ENCODE assay signal across 11 cellular contexts in the genomic region with DNA sequence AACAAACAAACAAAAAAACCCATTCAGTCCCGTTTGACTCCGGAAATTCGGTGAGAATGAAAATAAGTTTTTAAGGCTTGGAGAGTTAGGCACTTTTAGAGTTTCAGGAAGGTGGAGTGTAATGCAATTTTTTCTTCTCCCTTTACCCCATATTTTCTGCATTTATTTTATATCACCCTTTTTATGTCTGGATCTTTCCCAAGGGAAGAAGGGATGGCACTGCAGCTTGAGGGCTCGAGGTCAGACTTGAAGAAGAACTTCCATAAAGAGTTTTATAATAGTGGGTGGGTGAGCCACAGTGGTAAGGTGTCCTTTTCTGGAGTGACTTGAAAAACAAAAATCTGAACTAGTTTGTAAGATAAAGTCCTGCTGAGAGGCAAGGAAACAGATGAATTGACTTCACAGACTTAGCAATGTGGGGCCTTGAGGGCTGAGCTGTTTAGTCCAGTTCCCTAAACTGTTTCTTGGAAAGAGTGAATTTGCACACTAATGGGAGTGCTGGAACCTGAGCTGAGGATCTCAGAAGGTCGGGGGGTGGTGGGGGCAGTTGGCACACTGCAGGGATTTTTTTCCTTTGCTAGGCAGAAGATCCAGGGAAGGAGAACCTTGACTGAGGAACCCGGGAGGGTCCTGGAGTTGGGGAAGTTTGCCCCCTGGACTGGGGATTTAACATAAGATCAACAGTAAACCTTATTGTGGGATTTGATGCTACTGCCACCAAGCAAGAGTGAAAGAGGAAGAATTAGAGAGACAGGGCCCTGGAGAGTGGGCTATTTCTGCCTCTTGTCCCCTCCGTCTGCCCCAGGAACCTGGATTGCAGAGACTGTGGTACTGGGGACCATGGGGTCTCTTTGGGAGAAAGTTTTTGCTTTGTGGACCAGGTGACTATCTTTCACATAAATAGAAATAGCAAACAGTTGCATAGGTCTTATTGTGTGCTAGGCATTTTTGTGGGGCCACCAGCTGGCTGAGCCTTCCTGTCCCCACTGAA. TPM values are rescaled to one million over a fixed set of nuclear protein-coding genes. Genes with fewer than 3 reads are reported as not detected.
DNase-seq lines count a peak whose midpoint lies in the region; ATAC-seq and TF ChIP-seq lines count a peak whose summit lies in the region.
"Had no signal": no experiment of that assay in that cellular context is flagged by ENCODE, and none has a peak within 500 bp of the region (broad histone marks: within the 10 kb centered on the region; RNA-seq: fewer than 3 reads in every experiment).

No MANE protein-coding gene starts in this region.

- no peak for DNase-seq in activated naive CD4-positive, alpha-beta T cell treated with anti-CD3 and anti-CD28 coated beads, Interleukin-2, amount 10 ng/mL, durations not matched to agents 7 days and 5 days
- DNase-seq in activated naive CD4-positive, alpha-beta T cell treated with anti-CD3 and anti-CD28 coated beads for 36 hours: no peak
- no peak for DNase-seq in RWPE1 (ENCODE audit: low spot score)
- no peak for DNase-seq in foreskin fibroblast
- DNase-seq in smooth muscle cell (lab: John Stamatoyannopoulos, UW; ENCODE audit: unreplicated experiment): no peak
- no peak for DNase-seq in T-helper 9 cell
- no peak for DNase-seq in NK-92 treated with Interleukin-12 subunit alpha and Interleukin-12 subunit beta, amount 100 ng/mL, for 24 hours (lab: John Stamatoyannopoulos, UW)
- DNase-seq in foreskin keratinocyte: no peak
- DNase-seq: activated CD4-positive, alpha-beta T cell treated with anti-CD3 and anti-CD28 coated beads for 4 hours had no signal

- H3K27ac ChIP-seq in RWPE1: peak overlapping the region; percentile 22
- H3K27ac ChIP-seq in smooth muscle cell (ENCODE audit: low read depth): peak overlapping the region; percentile 56
- no peak overlapping the region for H3K27ac ChIP-seq in foreskin keratinocyte

- no peaks in the 10 kb centered on the region for H3K9me3 ChIP-seq in smooth muscle cell (replicated peaks; ENCODE audit: low read depth)
- H3K9me3 ChIP-seq: right atrium auricular region had no signal

- no peak for ATAC-seq in foreskin keratinocyte

- H3K9me3 Mint-ChIP-seq in activated naive CD4-positive, alpha-beta T cell treated with anti-CD3 and anti-CD28 coated beads, Interleukin-2, amount 10 ng/mL, durations not matched to agents 7 days and 5 days: no peaks in the 10 kb centered on the region
- H3K9me3 Mint-ChIP-seq in activated naive CD4-positive, alpha-beta T cell treated with anti-CD3 and anti-CD28 coated beads for 36 hours: no peaks in the 10 kb centered on the region
- H3K9me3 Mint-ChIP-seq: central memory CD8-positive, alpha-beta T cell had no signal

- no peaks in the 10 kb centered on the region for H3K36me3 Mint-ChIP-seq in activated naive CD4-positive, alpha-beta T cell treated with anti-CD3 and anti-CD28 coated beads, Interleukin-2, amount 10 ng/mL, durations not matched to agents 7 days and 5 days
- no peaks in the 10 kb centered on the region for H3K36me3 Mint-ChIP-seq in activated naive CD4-positive, alpha-beta T cell treated with anti-CD3 and anti-CD28 coated beads for 36 hours (ENCODE audit: low read depth)

- POLR2A ChIA-PET in RWPE1 (lab: Yijun Ruan, JAX; ENCODE audit: low non-redundant PET): no interaction called here

- H3K4me3 ChIP-seq in foreskin fibroblast (ENCODE audit: low read depth in 1 of 2, low read length in 2 of 2) (peak overlapping the region; percentile 70 to 81), smooth muscle cell (peak overlapping the region; percentile 93)

- H3K4me3 Mint-ChIP-seq in activated naive CD4-positive, alpha-beta T cell treated with anti-CD3 and anti-CD28 coated beads, Interleukin-2, amount 10 ng/mL, durations not matched to agents 7 days and 5 days: peak overlapping the region; percentile 71
- H3K4me3 Mint-ChIP-seq in activated naive CD4-positive, alpha-beta T cell treated with anti-CD3 and anti-CD28 coated beads for 36 hours: no peak overlapping the region

- H3K4me1 Mint-ChIP-seq in activated naive CD4-positive, alpha-beta T cell treated with anti-CD3 and anti-CD28 coated beads, Interleukin-2, amount 10 ng/mL, durations not matched to agents 7 days and 5 days: peaks cover 7% of the 10 kb centered on the region
- H3K4me1 Mint-ChIP-seq in activated naive CD4-positive, alpha-beta T cell treated with anti-CD3 and anti-CD28 coated beads for 36 hours (ENCODE audit: low read depth): peaks cover 5% of the 10 kb centered on the region
- H3K4me1 Mint-ChIP-seq: central memory CD8-positive, alpha-beta T cell had no signal

- peaks cover 82% of the 10 kb centered on the region for H3K79me2 ChIP-seq in smooth muscle cell (ENCODE audit: low read depth)

- H3K27ac Mint-ChIP-seq in activated naive CD4-positive, alpha-beta T cell treated with anti-CD3 and anti-CD28 coated beads, Interleukin-2, amount 10 ng/mL, durations not matched to agents 7 days and 5 days: no peak overlapping the region
- H3K27ac Mint-ChIP-seq in activated naive CD4-positive, alpha-beta T cell treated with anti-CD3 and anti-CD28 coated beads for 36 hours: no peak overlapping the region

- peaks cover 92% of the 10 kb centered on the region for H3K27me3 Mint-ChIP-seq in activated naive CD4-positive, alpha-beta T cell treated with anti-CD3 and anti-CD28 coated beads, Interleukin-2, amount 10 ng/mL, durations not matched to agents 7 days and 5 days
- peaks cover 27% of the 10 kb centered on the region for H3K27me3 Mint-ChIP-seq in activated naive CD4-positive, alpha-beta T cell treated with anti-CD3 and anti-CD28 coated beads for 36 hours (ENCODE audit: low read depth)

- TF ChIP-seq CTCF in RWPE1 (conservative IDR thresholded peaks at IDR 0.05; ENCODE audit: low read depth) (no peak), foreskin fibroblast (IDR thresholded peaks at IDR 0.05; ENCODE audit: low read depth, low read length) (no peak), smooth muscle cell (IDR thresholded peaks at IDR 0.05; ENCODE audit: borderline replicate concordance, insufficient read depth, poor library complexity, severe bottlenecking) (no peak), foreskin keratinocyte (conservative IDR thresholded peaks at IDR 0.05) (no peak)

- H3K4me1 ChIP-seq in smooth muscle cell (ENCODE audit: low read depth): peaks cover 49% of the 10 kb centered on the region
- no peaks in the 10 kb centered on the region for H3K4me1 ChIP-seq in foreskin keratinocyte

- no peak overlapping the region for H2AFZ ChIP-seq in smooth muscle cell (ENCODE audit: low read depth)

- H3K4me2 ChIP-seq in smooth muscle cell: peak overlapping the region; percentile 100

- intact Hi-C loops in activated naive CD4-positive, alpha-beta T cell treated with anti-CD3 and anti-CD28 coated beads for 36 hours (cut with micrococcal nuclease): no loop called here

- CTCF ChIA-PET in activated naive CD4-positive, alpha-beta T cell treated with anti-CD3 and anti-CD28 coated beads, Interleukin-2, amount 10 ng/mL, durations not matched to agents 7 days and 5 days (lab: Charles Lee): interaction anchor here (1.2 to 21.9 kb wide), 4 partner anchors 13 to 235 kb away, joined by 3 to 668 read pairs (median 4); no protein-coding TSS in a partner anchor
- CTCF ChIA-PET in activated naive CD4-positive, alpha-beta T cell treated with anti-CD3 and anti-CD28 coated beads for 36 hours (lab: Charles Lee): interaction anchor here (1.0 to 3.5 kb wide), 4 partner anchors 13 to 140 kb away, joined by 3 to 28 read pairs (median 4); no protein-coding TSS in a partner anchor
- CTCF ChIA-PET in RWPE1 (lab: Yijun Ruan, JAX): interaction anchor here (0.8 to 1.5 kb wide), 4 partner anchors 11 to 141 kb away, joined by 3 to 7 read pairs (median 6); no protein-coding TSS in a partner anchor

- 33% methylated on average over 7 of the region's 7 CpGs for WGBS in smooth muscle cell (ENCODE audit: low lambda C conversion rate)

- H4K20me1 ChIP-seq in smooth muscle cell (ENCODE audit: low read depth): peaks cover 54% of the 10 kb centered on the region

- H3F3A ChIP-seq in smooth muscle cell (ENCODE audit: low read depth): peaks cover 9% of the 10 kb centered on the region

- H3K36me3 ChIP-seq in smooth muscle cell (ENCODE audit: low read depth): no peaks in the 10 kb centered on the region
- H3K36me3 ChIP-seq: right atrium auricular region had no signal

- H3K27me3 ChIP-seq in smooth muscle cell (ENCODE audit: low read depth) (no peaks in the 10 kb centered on the region), foreskin keratinocyte (no peaks in the 10 kb centered on the region)
- H3K27me3 ChIP-seq: right atrium auricular region had no signal

- H3K9ac ChIP-seq in smooth muscle cell (ENCODE audit: low read depth): peak overlapping the region; percentile 74

RNA-seq across cellular contexts. Expression of a gene that starts 1.8 kb away (rescaled TPM):
- total RNA-seq in activated naive CD4-positive, alpha-beta T cell treated with anti-CD3 and anti-CD28 coated beads for 36 hours: under 1 TPM; 0.22 to 0.36 TPM
- total RNA-seq in smooth muscle cell (13.5 and 13.8 TPM in 2 replicates), foreskin keratinocyte (3.5 and 4.1 TPM in 2 replicates)
- polyA plus RNA-seq in smooth muscle cell (10.5 and 11.0 TPM in 2 replicates), foreskin keratinocyte (3.4 TPM in 2 replicates)

RNA-seq across cellular contexts. Expression of a gene that starts 23.1 kb away (rescaled TPM):
- 1 to 10 TPM; 1.3 TPM for total RNA-seq in activated naive CD4-positive, alpha-beta T cell treated with anti-CD3 and anti-CD28 coated beads for 36 hours
- total RNA-seq in smooth muscle cell (16.8 and 27.1 TPM in 2 replicates), foreskin keratinocyte (44.3 and 53.1 TPM in 2 replicates)
- polyA plus RNA-seq in smooth muscle cell (8.9 and 53.5 TPM in 2 replicates), foreskin keratinocyte (82.6 and 82.8 TPM in 2 replicates)

RNA-seq across cellular contexts. Expression of a gene that starts 29.5 kb away (rescaled TPM):
- total RNA-seq in activated naive CD4-positive, alpha-beta T cell treated with anti-CD3 and anti-CD28 coated beads for 36 hours: 10 to 100 TPM; 54.9 to 55.9 TPM
- total RNA-seq in smooth muscle cell (32.2 and 55.1 TPM in 2 replicates), foreskin keratinocyte (87.0 and 95.0 TPM in 2 replicates)
- polyA plus RNA-seq in smooth muscle cell (146 and 156 TPM in 2 replicates), foreskin keratinocyte (164 and 173 TPM in 2 replicates)

RNA-seq across cellular contexts. Expression of a gene that starts 30.4 kb away (rescaled TPM):
- total RNA-seq in activated naive CD4-positive, alpha-beta T cell treated with anti-CD3 and anti-CD28 coated beads for 36 hours: 10 to 100 TPM; 62.1 to 62.6 TPM
- total RNA-seq in smooth muscle cell: 237 and 256 TPM in 2 replicates
- 626 and 674 TPM in 2 replicates for polyA plus RNA-seq in smooth muscle cell
- total RNA-seq in foreskin keratinocyte: 816 and 822 TPM in 2 replicates
- 810 and 877 TPM in 2 replicates for polyA plus RNA-seq in foreskin keratinocyte

RNA-seq across cellular contexts. Expression of a gene that starts 30.5 kb away (rescaled TPM):
- 10 to 100 TPM; 27.1 to 27.4 TPM for total RNA-seq in activated naive CD4-positive, alpha-beta T cell treated with anti-CD3 and anti-CD28 coated beads for 36 hours
- 18.1 and 18.8 TPM in 2 replicates for total RNA-seq in smooth muscle cell
- 19.4 and 23.3 TPM in 2 replicates for polyA plus RNA-seq in smooth muscle cell
- total RNA-seq in foreskin keratinocyte: 32.0 and 33.0 TPM in 2 replicates
- polyA plus RNA-seq in foreskin keratinocyte: 23.5 and 25.7 TPM in 2 replicates
